ENCODE assay signal across 7 cellular contexts in the genomic region with DNA sequence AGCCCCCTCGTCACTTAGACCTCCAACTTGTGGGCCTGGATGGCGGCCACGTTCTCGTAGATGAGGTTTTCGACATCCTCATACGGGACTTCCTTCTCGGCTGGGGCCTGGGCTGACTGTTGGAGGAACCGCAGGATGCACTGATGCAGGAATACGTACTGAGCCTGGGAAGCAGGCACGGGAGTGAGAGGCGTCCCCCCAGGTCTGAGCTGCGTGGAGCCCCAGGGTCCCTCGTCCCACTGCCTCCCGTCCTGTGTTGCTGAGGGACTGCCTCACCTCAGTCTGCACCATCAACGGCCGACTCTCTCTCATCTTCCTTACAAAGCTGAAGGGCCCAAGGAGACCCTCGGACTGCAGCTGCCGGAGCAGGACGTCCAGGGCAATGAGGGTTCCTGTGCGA. TPM values are rescaled to one million over a fixed set of nuclear protein-coding genes. Genes with fewer than 3 reads are reported as not detected.
"Had no signal": no experiment of that assay in that cellular context is flagged by ENCODE, and none has a peak within 500 bp of the region (broad histone marks: within the 10 kb centered on the region; RNA-seq: fewer than 3 reads in every experiment).

No MANE protein-coding gene starts in this region.

- FAIRE-seq: H1, H54, HTR-8/SVneo had no signal

- H3K4me3 ChIP-seq: GM23248 had no signal

- H3K27ac Mint-ChIP-seq: H9 had no signal

- H3K27ac ChIP-seq: GM23248 had no signal

- DNase-seq: GM23248, H9, HCEC 1CT, IMR-90 had no signal

- H2AFZ ChIP-seq: GM23248 had no signal

- H3K9ac ChIP-seq: GM23248 had no signal

RNA-seq across cellular contexts. Expression of a gene that starts 1.7 kb away (rescaled TPM):
- total RNA-seq: GM23248 had no signal

RNA-seq across cellular contexts. Expression of a gene that starts 15.3 kb away (rescaled TPM):
- total RNA-seq: IMR-90 had no signal

RNA-seq across cellular contexts. Expression of a gene that starts 24.2 kb away (rescaled TPM):
- total RNA-seq: GM23248, IMR-90 had no signal
- polyA plus RNA-seq: GM23248, IMR-90 had no signal
